Comparison of ENCODE assay signal across 1 cellular context in genomic region chr17:7885357-7886226, GRCh38.
TF ChIP-seq lines count a peak whose summit lies in the region.

No MANE protein-coding gene starts in this region.

TF ChIP-seq in GM12878, 131 proteins besides CTCF, POLR2A, EP300 and RAD21 (continued from another document and continues in another):
- no peak; the same call in 1 of the 2 replicates for TF ChIP-seq ZBTB40 (IDR thresholded peaks at IDR 0.05; ENCODE audit: borderline replicate concordance)
- TF ChIP-seq BRCA1 (IDR thresholded peaks at IDR 0.05; ENCODE audit: low read depth, low read length), result no peak
- TF ChIP-seq NR2C1 (IDR thresholded peaks at IDR 0.05), result no peak
- TF ChIP-seq ESRRA (IDR thresholded peaks at IDR 0.05; ENCODE audit: low read length), result no peak
- TF ChIP-seq WRNIP1 (IDR thresholded peaks at IDR 0.05; ENCODE audit: borderline replicate concordance, low read depth, low read length), result no peak
- TF ChIP-seq REST (IDR thresholded peaks at IDR 0.05; ENCODE audit: low read depth, low read length), result no peak
- no peak for TF ChIP-seq SUZ12 (IDR thresholded peaks at IDR 0.05; ENCODE audit: unreplicated experiment)
- TF ChIP-seq ZBTB11 (CRISPR knock-in tag; IDR thresholded peaks at IDR 0.05), result no peak
- no peak for TF ChIP-seq ZNF217 (IDR thresholded peaks at IDR 0.05)
- TF ChIP-seq SRF (IDR thresholded peaks at IDR 0.05; ENCODE audit: low read depth in 2 of 2, low read length in 2 of 2), result no peak
- TF ChIP-seq TCF12 (IDR thresholded peaks at IDR 0.05; ENCODE audit: low read depth, low read length), result 0 out of 2 replicates have a peak, but pooled peaks have one; percentile 10
- peak; percentile 63; the same call in 1 of the 2 replicates for TF ChIP-seq CHD2 (IDR thresholded peaks at IDR 0.05; ENCODE audit: borderline replicate concordance, low read depth, low read length)
- peak; percentile 15; the same call in 1 of the 2 replicates for TF ChIP-seq RELB (IDR thresholded peaks at IDR 0.05; ENCODE audit: low read depth)
- TF ChIP-seq MYC (IDR thresholded peaks at IDR 0.05; ENCODE audit: insufficient read depth, insufficient read length, insufficient replicate concordance, low read length, severe bottlenecking), result no peak
- no peak for TF ChIP-seq POU2F2 (IDR thresholded peaks at IDR 0.05; ENCODE audit: borderline replicate concordance, low read depth, low read length)
- TF ChIP-seq SMC3 (IDR thresholded peaks at IDR 0.05; ENCODE audit: borderline replicate concordance, low read length), result no peak
- TF ChIP-seq RUNX3 (IDR thresholded peaks at IDR 0.05; ENCODE audit: low read length), result no peak; the same call in 1 of the 2 replicates
- TF ChIP-seq BCLAF1 (IDR thresholded peaks at IDR 0.05), result 0 out of 2 replicates have a peak, but pooled peaks have one; percentile 24
- TF ChIP-seq RCOR1 (conservative IDR thresholded peaks at IDR 0.05; ENCODE audit: low read depth, low read length), result no peak
- TF ChIP-seq IKZF2 (IDR thresholded peaks at IDR 0.05), result 0 out of 4 replicates have a peak, but pooled peaks of 1 of the 2 experiments have one; percentile 13
- TF ChIP-seq NFXL1 (IDR thresholded peaks at IDR 0.05; ENCODE audit: borderline replicate concordance), result no peak
- TF ChIP-seq SMAD5 (IDR thresholded peaks at IDR 0.05; ENCODE audit: low read depth), result no peak
- no peak for TF ChIP-seq CREB1 (IDR thresholded peaks at IDR 0.05; ENCODE audit: low read depth)
- TF ChIP-seq ZNF592 (IDR thresholded peaks at IDR 0.05), result no peak
- no peak for TF ChIP-seq ZNF622 (IDR thresholded peaks at IDR 0.05)
- TF ChIP-seq CHD4 (IDR thresholded peaks at IDR 0.05), result no peak
- TF ChIP-seq ZNF687 (IDR thresholded peaks at IDR 0.05), result peak; percentile 36; the same call in 1 of the 2 replicates
